Comparison of ENCODE assay signal across 32 cellular contexts in the genomic region with DNA sequence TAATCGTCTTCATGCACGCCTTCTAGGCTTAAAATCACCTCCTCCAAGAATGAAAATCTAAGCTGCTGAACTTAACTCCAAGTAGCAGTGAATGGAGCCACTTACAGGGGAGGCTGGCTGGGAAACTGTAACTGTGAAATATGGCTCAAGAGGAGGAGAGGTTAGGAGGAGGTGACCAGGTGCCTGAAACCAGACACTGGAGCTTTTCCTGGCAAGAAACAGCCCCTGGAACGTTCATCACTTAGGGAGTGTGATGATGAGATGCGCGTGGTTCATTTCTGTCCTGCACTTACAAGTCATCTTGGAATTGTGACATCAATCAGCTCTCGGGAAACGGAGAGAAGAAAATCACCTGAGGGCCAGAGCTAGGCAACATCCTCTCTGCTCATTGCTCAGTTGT.
"Had no signal": no experiment of that assay in that cellular context is flagged by ENCODE, and none has a peak within 500 bp of the region (broad histone marks: within the 10 kb centered on the region; RNA-seq: fewer than 3 reads in every experiment).

No MANE protein-coding gene starts in this region.

- H3K4me1 Mint-ChIP-seq: activated B cell treated with CpG ODN at 0.5 μM for 24 hours; activated CD4-positive, alpha-beta T cell treated with anti-CD3 and anti-CD28 coated beads, Interleukin-2, amount 10 ng/mL, durations not matched to agents 24 days and 14 days; activated naive CD8-positive, alpha-beta T cell treated with anti-CD3 and anti-CD28 coated beads for 36 hours; activated T-helper 17 cell treated with anti-CD3 and anti-CD28 coated beads, Interleukin-2, amount 50 U/mL, for 72 hours had no signal

- H3K27me3 Mint-ChIP-seq: activated B cell treated with CpG ODN at 0.5 μM for 24 hours; activated CD4-positive, alpha-beta memory T cell treated with anti-CD3 and anti-CD28 coated beads for 36 hours; activated CD4-positive, alpha-beta T cell treated with anti-CD3 and anti-CD28 coated beads, Interleukin-2, amount 10 ng/mL, durations not matched to agents 24 days and 14 days; activated CD8-positive, alpha-beta T cell treated with anti-CD3 and anti-CD28 coated beads for 36 hours; activated naive CD8-positive, alpha-beta T cell treated with anti-CD3 and anti-CD28 coated beads for 36 hours; activated T-helper 17 cell treated with anti-CD3 and anti-CD28 coated beads, Interleukin-2, amount 50 U/mL, for 72 hours had no signal

- H3K36me3 Mint-ChIP-seq: activated CD4-positive, alpha-beta memory T cell treated with anti-CD3 and anti-CD28 coated beads for 36 hours; activated naive CD8-positive, alpha-beta T cell treated with anti-CD3 and anti-CD28 coated beads for 36 hours had no signal

- H3K4me3 Mint-ChIP-seq: activated B cell treated with CpG ODN at 0.5 μM for 24 hours; activated CD4-positive, alpha-beta memory T cell treated with anti-CD3 and anti-CD28 coated beads for 36 hours; activated CD4-positive, alpha-beta T cell treated with anti-CD3 and anti-CD28 coated beads, Interleukin-2, amount 10 ng/mL, durations not matched to agents 24 days and 14 days; activated CD8-positive, alpha-beta T cell treated with anti-CD3 and anti-CD28 coated beads for 36 hours; activated naive CD4-positive, alpha-beta T cell treated with anti-CD3 and anti-CD28 coated beads for 36 hours; activated naive CD8-positive, alpha-beta T cell treated with anti-CD3 and anti-CD28 coated beads for 36 hours; activated T-cell treated with anti-CD3 and anti-CD28 coated beads, Interleukin-2, amount 50 U/mL, for 4 hours; activated T-cell treated with anti-CD3 and anti-CD28 coated beads, Interleukin-2, amount 50 U/mL, for 72 hours; activated T-helper 1 cell treated with anti-CD3 and anti-CD28 coated beads, Interleukin-12 subunit alpha, Interleukin-12 subunit beta, Interleukin-2, Interleukin-4 antibody, amounts not matched to agents 30 ng/mL and 10 ng/mL and 1 ng/mL, durations not matched to agents 14 hours and 24 hours and 36 hours; activated T-helper 17 cell treated with anti-CD3 and anti-CD28 coated beads, Interleukin-2, amount 50 U/mL, for 72 hours; T-helper 1 cell treated with Interleukin-12 subunit alpha and Interleukin-12 subunit beta and Interleukin-4 antibody, amounts not matched to agents 30 μg/mL and 1 μg/mL, for 36 hours; T-helper 2 cell treated with Interferon-gamma antibody and Interleukin-4, amounts not matched to agents 5 μg/mL and 100 μg/mL, for 36 hours had no signal

- H3K27ac Mint-ChIP-seq: activated B cell treated with CpG ODN at 0.5 μM for 24 hours; activated CD4-positive, alpha-beta memory T cell treated with anti-CD3 and anti-CD28 coated beads for 36 hours; activated CD4-positive, alpha-beta T cell treated with anti-CD3 and anti-CD28 coated beads, Interleukin-2, amount 10 ng/mL, durations not matched to agents 24 days and 14 days; activated CD8-positive, alpha-beta T cell treated with anti-CD3 and anti-CD28 coated beads for 36 hours; activated naive CD4-positive, alpha-beta T cell treated with anti-CD3 and anti-CD28 coated beads for 36 hours; activated naive CD4-positive, alpha-beta T cell treated with anti-CD3 and anti-CD28 coated beads, Interleukin-2, amount 50 U/mL, for 72 hours; activated naive CD8-positive, alpha-beta T cell treated with anti-CD3 and anti-CD28 coated beads for 36 hours; activated T-cell treated with anti-CD3 and anti-CD28 coated beads, Interleukin-2, amount 50 U/mL, for 72 hours; activated T-helper 1 cell treated with anti-CD3 and anti-CD28 coated beads, Interleukin-12 subunit alpha, Interleukin-12 subunit beta, Interleukin-2, Interleukin-4 antibody, amounts not matched to agents 30 ng/mL and 10 ng/mL and 1 ng/mL, durations not matched to agents 14 hours and 24 hours and 36 hours; activated T-helper 17 cell treated with anti-CD3 and anti-CD28 coated beads, Interleukin-2, amount 50 U/mL, for 72 hours; T-helper 1 cell treated with Interleukin-12 subunit alpha and Interleukin-12 subunit beta and Interleukin-4 antibody, amounts not matched to agents 30 μg/mL and 1 μg/mL, for 36 hours; T-helper 2 cell treated with Interferon-gamma antibody and Interleukin-4, amounts not matched to agents 5 μg/mL and 100 μg/mL, for 36 hours had no signal

- DNase-seq: activated B cell treated with CpG ODN at 0.5 μM for 24 hours; activated CD4-positive, alpha-beta memory T cell treated with anti-CD3 and anti-CD28 coated beads for 36 hours; activated CD4-positive, alpha-beta T cell treated with anti-CD3 and anti-CD28 coated beads for 4 hours; activated CD4-positive, alpha-beta T cell treated with anti-CD3 and anti-CD28 coated beads, Interleukin-2, amount 10 ng/mL, durations not matched to agents 24 days and 14 days; activated CD4-positive, alpha-beta T cell treated with anti-CD3 and anti-CD28 coated beads, Interleukin-2, amount 50 U/mL, for 1 hour; activated CD4-positive, alpha-beta T cell treated with anti-CD3 and anti-CD28 coated beads, Interleukin-2, amount 50 U/mL, for 4 hours; activated CD4-positive, CD25-positive, alpha-beta regulatory T cell treated with anti-CD3 and anti-CD28 coated beads, Interleukin-2, amount 50 U/mL, for 72 hours; activated CD8-positive, alpha-beta memory T cell treated with anti-CD3 and anti-CD28 coated beads, Interleukin-2, amount 50 U/mL, for 4 hours; activated CD8-positive, alpha-beta T cell treated with anti-CD3 and anti-CD28 coated beads for 36 hours; activated effector memory CD4-positive, alpha-beta T cell treated with anti-CD3 and anti-CD28 coated beads, Interleukin-2, amount 50 U/mL, for 16 hours; activated gamma-delta T cell treated with Interleukin-2 at 50 U/mL for 16 hours; activated naive CD4-positive, alpha-beta T cell; activated naive CD4-positive, alpha-beta T cell treated with anti-CD3 and anti-CD28 coated beads for 36 hours; activated naive CD4-positive, alpha-beta T cell treated with anti-CD3 and anti-CD28 coated beads, Interleukin-2, amount 50 U/mL, for 16 hours; activated naive CD8-positive, alpha-beta T cell treated with anti-CD3 and anti-CD28 coated beads for 36 hours; activated T-cell treated with anti-CD3 and anti-CD28 coated beads for 4 hours; activated T-cell treated with anti-CD3 and anti-CD28 coated beads, Interleukin-2, amount 50 U/mL, for 1 hour; activated T-cell treated with anti-CD3 and anti-CD28 coated beads, Interleukin-2, amount 50 U/mL, for 4 hours; activated T-cell treated with anti-CD3 and anti-CD28 coated beads, Interleukin-2, amount 50 U/mL, for 72 hours; adrenal gland; amniotic stem cell; aorta; body of pancreas; brain microvascular endothelial cell; central memory CD4-positive, alpha-beta T cell; T-helper 2 cell; T-helper 9 cell had no signal
